8 cellular contexts compared by ENCODE assay signal in the genomic region with DNA sequence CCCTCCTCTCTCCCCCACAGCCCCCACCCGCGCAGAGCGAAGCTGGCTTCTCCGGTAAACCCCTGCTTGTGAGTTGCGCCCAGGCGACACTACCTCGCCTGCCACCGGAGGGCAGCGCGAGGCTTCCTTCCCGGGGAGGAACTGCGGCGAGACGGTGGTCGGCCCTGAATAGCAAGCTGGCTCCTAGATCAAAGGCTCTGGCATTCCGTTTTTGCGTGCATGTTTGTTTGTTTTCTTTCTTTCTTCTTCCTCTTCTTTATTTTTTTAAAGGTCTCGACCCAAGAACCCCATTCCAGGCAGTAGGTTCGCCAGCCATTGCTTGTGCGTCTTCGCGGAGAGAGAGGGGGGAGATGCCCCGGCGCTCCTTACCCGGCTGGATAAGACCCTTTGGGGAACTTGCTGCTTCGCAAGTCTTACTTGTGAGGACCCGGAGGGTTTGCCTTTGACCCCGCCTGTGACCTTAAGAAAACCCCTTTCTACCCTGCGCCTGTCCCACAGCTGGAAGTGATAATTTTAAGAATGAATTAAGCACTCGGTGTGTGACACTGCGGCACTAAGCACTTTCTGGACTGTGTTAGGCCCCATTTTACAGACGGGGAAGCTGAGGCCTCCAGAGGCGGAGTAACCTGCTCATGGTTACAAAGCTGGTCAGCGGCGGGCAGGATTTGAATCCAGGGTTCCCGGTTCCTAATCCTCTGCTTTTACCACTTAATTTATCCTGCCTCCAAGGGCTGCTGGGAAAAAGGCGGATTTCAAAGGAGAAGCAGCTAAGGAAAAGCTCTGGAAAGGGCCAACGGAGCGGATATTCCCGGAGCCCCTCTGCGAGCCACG.
DNase-seq lines count a peak whose midpoint lies in the region; FAIRE-seq and TF ChIP-seq lines count a peak whose summit lies in the region.

No MANE protein-coding gene starts in this region.

- H4K20me1 ChIP-seq in osteoblast (ENCODE audit: insufficient read depth, low read length), result no peaks in the 10 kb centered on the region

- H3K79me2 ChIP-seq in osteoblast (ENCODE audit: insufficient read depth, low read length), result no peaks in the 10 kb centered on the region

- H3K27ac Mint-ChIP-seq in activated naive CD8-positive, alpha-beta T cell, result no peak overlapping the region

- H3K4me3 ChIP-seq in cardiac muscle cell (peak overlapping the region; percentile 64), osteoblast (ENCODE audit: insufficient read depth, low read length) (peak overlapping the region; percentile 70)

- H3K36me3 Mint-ChIP-seq in activated naive CD8-positive, alpha-beta T cell, result no peaks in the 10 kb centered on the region

- H3K27me3 Mint-ChIP-seq in activated naive CD8-positive, alpha-beta T cell, result peaks cover 40% of the 10 kb centered on the region

- H3K9me3 ChIP-seq in cardiac muscle cell (ENCODE audit: low read depth) (no peaks in the 10 kb centered on the region), osteoblast (ENCODE audit: low read depth, low read length) (no peaks in the 10 kb centered on the region)

- H3K36me3 ChIP-seq in cardiac muscle cell (no peaks in the 10 kb centered on the region), osteoblast (ENCODE audit: insufficient read depth, low read length) (no peaks in the 10 kb centered on the region)

- no peak overlapping the region for H3K27ac ChIP-seq in cardiac muscle cell
- H3K27ac ChIP-seq in osteoblast (ENCODE audit: low read depth, low read length), result peak overlapping the region; percentile 17

- H3K9me3 Mint-ChIP-seq in activated naive CD8-positive, alpha-beta T cell (ENCODE audit: low read depth), result no peaks in the 10 kb centered on the region

- no peak for FAIRE-seq in GM19239 (lab: Jason Lieb, UNC)

- DNase-seq in Ammon's horn (ENCODE audit: low spot score), result peak; percentile 95
- DNase-seq in GM19239 (ENCODE audit: insufficient read length, low spot score), result peak; percentile 58
- peak; percentile 67 for DNase-seq in NCI-H526 treated with DMSO at 0.1 percent for 48 hours (lab: John Stamatoyannopoulos, UW)
- DNase-seq in cardiac muscle cell (ENCODE audit: low read depth in 1 of 2, low spot score in 1 of 2), result peak; percentile 78 to 79
- peak; percentile 92 for DNase-seq in osteoblast (ENCODE audit: insufficient read length, low spot score, missing footprints)
- no peak for DNase-seq in activated gamma-delta T cell (lab: John Stamatoyannopoulos, UW)
- no peak for DNase-seq in GM19240 (ENCODE audit: insufficient read length, low spot score)

- TF ChIP-seq CTCF in cardiac muscle cell (IDR thresholded peaks at IDR 0.05; ENCODE audit: low read depth, low read length), result peak; percentile 64
- peak; percentile 75 for TF ChIP-seq CTCF in osteoblast (IDR thresholded peaks at IDR 0.05; ENCODE audit: extremely low read depth, low read depth, low read length)

- peak overlapping the region; percentile 81 for H2AFZ ChIP-seq in osteoblast (ENCODE audit: low read length)

- H3K4me1 Mint-ChIP-seq in activated naive CD8-positive, alpha-beta T cell (ENCODE audit: low read depth), result peaks cover 14% of the 10 kb centered on the region

- H3K4me1 ChIP-seq in cardiac muscle cell (ENCODE audit: low read depth) (no peaks in the 10 kb centered on the region), osteoblast (ENCODE audit: insufficient read depth, low read length) (peaks cover 12% of the 10 kb centered on the region)

- H3K4me2 ChIP-seq in osteoblast (ENCODE audit: insufficient read depth, low read length), result peak overlapping the region; percentile 94

- peak overlapping the region; percentile 85 for H3K4me3 Mint-ChIP-seq in activated naive CD8-positive, alpha-beta T cell

- H3K27me3 ChIP-seq in cardiac muscle cell (peaks cover 22% of the 10 kb centered on the region), osteoblast (ENCODE audit: insufficient read depth, low read length) (peaks cover 4% of the 10 kb centered on the region)

Comparison
In these comparisons a context has a peak if more than half of its experiments do, and no peak if none do; other contexts are left out.
1. DNase-seq: peak in Ammon's horn (single experiment), GM19239 (single experiment), NCI-H526 treated with DMSO at 0.1 percent for 48 hours (single experiment), cardiac muscle cell (2 of 2) and osteoblast (single experiment); none in activated gamma-delta T cell (single experiment) and GM19240 (single experiment).